ENCODE assay signal across 8 cellular contexts in genomic region chr18:24118750-24119577, GRCh38. TPM values are rescaled to one million over a fixed set of nuclear protein-coding genes. Genes with fewer than 3 reads are reported as not detected.
DNase-seq lines count a peak whose midpoint lies in the region; ATAC-seq lines count a peak whose summit lies in the region.

No MANE protein-coding gene starts in this region.

- ATAC-seq in GM18867 (IDR thresholded peaks at IDR 0.05; ENCODE audit: unreplicated experiment) (peak; percentile 90), HG03558 (IDR thresholded peaks at IDR 0.05; ENCODE audit: extremely low read depth, unreplicated experiment) (peak; percentile 56)

- POLR2A ChIA-PET in activated CD4-positive, alpha-beta memory T cell treated with anti-CD3 and anti-CD28 coated beads, Interleukin-2, amount 10 ng/mL, durations not matched to agents 7 days and 5 days (lab: Charles Lee) = no interaction called here

- CTCF ChIA-PET in activated CD4-positive, alpha-beta memory T cell treated with anti-CD3 and anti-CD28 coated beads, Interleukin-2, amount 10 ng/mL, durations not matched to agents 7 days and 5 days (lab: Charles Lee) = interaction anchor here (1.0 to 1.7 kb wide), 5 partner anchors 11 to 294 kb away, joined by 3 to 8 read pairs (median 3); no protein-coding TSS in a partner anchor

- H3K27ac Mint-ChIP-seq in activated CD4-positive, alpha-beta memory T cell treated with anti-CD3 and anti-CD28 coated beads, Interleukin-2, amount 10 ng/mL, durations not matched to agents 7 days and 5 days = peak overlapping the region; percentile 34

- peak; percentile 61 for DNase-seq in AG08395 (ENCODE audit: low spot score)
- DNase-seq in NCI-H82 (lab: John Stamatoyannopoulos, UW) = peak; percentile 86
- DNase-seq in activated CD4-positive, alpha-beta memory T cell treated with anti-CD3 and anti-CD28 coated beads, Interleukin-2, amount 10 ng/mL, durations not matched to agents 7 days and 5 days = peak; percentile 83
- peak; percentile 69 for DNase-seq in effector CD8-positive, alpha-beta T cell (lab: John Stamatoyannopoulos, UW)
- DNase-seq in midbrain (lab: John Stamatoyannopoulos, UW) = peak; percentile 68
- peak; percentile 60 for DNase-seq in stimulated activated CD8-positive, alpha-beta memory T cell treated with anti-CD3 and anti-CD28 coated beads, Interleukin-4, amount 100 ng/mL, for 24 hours (ENCODE audit: low read depth)

- H3K27me3 Mint-ChIP-seq in activated CD4-positive, alpha-beta memory T cell treated with anti-CD3 and anti-CD28 coated beads, Interleukin-2, amount 10 ng/mL, durations not matched to agents 7 days and 5 days = no peaks in the 10 kb centered on the region

- no peaks in the 10 kb centered on the region for H3K9me3 Mint-ChIP-seq in activated CD4-positive, alpha-beta memory T cell treated with anti-CD3 and anti-CD28 coated beads, Interleukin-2, amount 10 ng/mL, durations not matched to agents 7 days and 5 days

- no peak overlapping the region for H3K4me3 Mint-ChIP-seq in activated CD4-positive, alpha-beta memory T cell treated with anti-CD3 and anti-CD28 coated beads, Interleukin-2, amount 10 ng/mL, durations not matched to agents 7 days and 5 days

- peaks cover 20% of the 10 kb centered on the region for H3K4me1 Mint-ChIP-seq in activated CD4-positive, alpha-beta memory T cell treated with anti-CD3 and anti-CD28 coated beads, Interleukin-2, amount 10 ng/mL, durations not matched to agents 7 days and 5 days

- peaks cover 61% of the 10 kb centered on the region for H3K36me3 Mint-ChIP-seq in activated CD4-positive, alpha-beta memory T cell treated with anti-CD3 and anti-CD28 coated beads, Interleukin-2, amount 10 ng/mL, durations not matched to agents 7 days and 5 days (ENCODE audit: low read depth)

RNA-seq across cellular contexts. Expression of gene CABYR, which starts 19.9 kb away (rescaled TPM):
- under 1 TPM; 0.48 to 0.95 TPM for total RNA-seq in activated CD4-positive, alpha-beta memory T cell treated with anti-CD3 and anti-CD28 coated beads, Interleukin-2, amount 10 ng/mL, durations not matched to agents 7 days and 5 days

Comparison
In these comparisons a context has a peak if more than half of its experiments do, and no peak if none do; other contexts are left out.
1. Peak in every context shown above with its lines: DNase-seq and ATAC-seq.